Comparison of ENCODE assay signal across 20 cellular contexts in the genomic region with DNA sequence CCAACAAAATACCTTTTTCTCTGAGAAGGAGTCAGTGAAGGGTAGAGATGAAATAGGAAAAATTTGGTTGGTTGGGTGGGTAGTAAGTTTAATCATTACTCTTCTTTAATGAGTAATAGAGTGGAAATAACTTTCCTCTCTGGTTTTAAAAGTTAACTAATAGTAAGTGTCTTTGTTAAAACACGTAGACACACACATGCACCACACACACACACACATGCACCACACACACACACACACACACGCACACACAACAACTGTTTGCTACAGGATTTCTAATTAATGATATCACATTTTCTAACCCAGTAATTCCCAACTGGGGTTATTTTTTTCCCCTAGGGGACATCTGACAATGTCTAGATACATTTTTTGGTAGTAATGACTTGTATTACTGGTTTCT.
DNase-seq lines count a peak whose midpoint lies in the region; ATAC-seq, FAIRE-seq and TF ChIP-seq lines count a peak whose summit lies in the region.
"Had no signal": no experiment of that assay in that cellular context is flagged by ENCODE, and none has a peak within 500 bp of the region (broad histone marks: within the 10 kb centered on the region; RNA-seq: fewer than 3 reads in every experiment).

No MANE protein-coding gene starts in this region.

- H3K9me3 ChIP-seq in Karpas-422 (ENCODE audit: low read length) (no peaks in the 10 kb centered on the region), colonic mucosa (no peaks in the 10 kb centered on the region)
- H3K9me3 ChIP-seq: A549 had no signal

- H3K4me1 ChIP-seq in Karpas-422 (ENCODE audit: low read length) (peaks cover 60% of the 10 kb centered on the region), colonic mucosa (no peaks in the 10 kb centered on the region)
- H3K4me1 ChIP-seq: A549 had no signal

- H3K9ac ChIP-seq in Karpas-422 (ENCODE audit: low read length) (peak overlapping the region; percentile 71), colonic mucosa (ENCODE audit: low read depth in 2 of 2, low read length in 2 of 2) (no peak overlapping the region)

- no peaks in the 10 kb centered on the region for H3K79me2 ChIP-seq in Karpas-422 (ENCODE audit: low read length)

- ATAC-seq in HG02678 (IDR thresholded peaks at IDR 0.05; ENCODE audit: unreplicated experiment) (peak; percentile 19), esophagus mucosa (no peak)
- ATAC-seq: A549, T-cell had no signal

- H3K27me3 ChIP-seq in Karpas-422 (ENCODE audit: low read length) (no peaks in the 10 kb centered on the region), colonic mucosa (no peaks in the 10 kb centered on the region)

- peaks cover 8% of the 10 kb centered on the region for H3K9me3 Mint-ChIP-seq in nephron

- H3K4me2 ChIP-seq in Karpas-422 (ENCODE audit: low read depth, low read length, poor library complexity, severe bottlenecking): peak overlapping the region; percentile 82
- H3K4me2 ChIP-seq: A549 had no signal

- H3K36me3 ChIP-seq in Karpas-422 (ENCODE audit: insufficient read depth, low read length): no peaks in the 10 kb centered on the region
- no peaks in the 10 kb centered on the region for H3K36me3 ChIP-seq in colonic mucosa

- FAIRE-seq in GM18507 (lab: Jason Lieb, UNC): peak; percentile 91
- FAIRE-seq: A549, RCC 7860 had no signal

- H3K9me2 ChIP-seq in Karpas-422 (replicated peaks; ENCODE audit: insufficient read depth, low read length): no peaks in the 10 kb centered on the region

- H2AFZ ChIP-seq in Karpas-422 (ENCODE audit: low read length): peak overlapping the region; percentile 76

- H3K27ac Mint-ChIP-seq in nephron: peak overlapping the region; percentile 81 to 93 (median 89)
- H3K27ac Mint-ChIP-seq: T-cell had no signal

- no peak for DNase-seq in GM18507 (ENCODE audit: extremely low spot score, insufficient read length, low read depth)
- DNase-seq in Karpas-422: peak; percentile 56
- no peak for DNase-seq in colonic mucosa
- DNase-seq in foreskin fibroblast: no peak
- no peak for DNase-seq in HUDEP-2 (lab: John Stamatoyannopoulos, UW; ENCODE audit: unreplicated experiment in 76 of 76)
- DNase-seq: DMS153, H7, NCI-H1105 treated with DMSO at 0.1 percent for 48 hours, NCI-H1694 treated with DMSO at 0.1 percent for 48 hours, NCI-H2227 treated with DMSO at 0.1 percent for 48 hours, Right ventricle myocardium superior, T-cell had no signal

- peaks cover 13% of the 10 kb centered on the region for H3K4me1 Mint-ChIP-seq in nephron

- H3K27ac ChIP-seq in Karpas-422 (ENCODE audit: low read length): peak overlapping the region; percentile 98
- H3K27ac ChIP-seq in colonic mucosa: no peak overlapping the region
- H3K27ac ChIP-seq: A549, C4-2B, SK-N-MC had no signal

- H3K27me3 Mint-ChIP-seq in nephron (ENCODE audit: low read depth): no peaks in the 10 kb centered on the region
- H3K27me3 Mint-ChIP-seq: IgD-negative memory B cell, T-cell had no signal

- TF ChIP-seq CTCF in nephron (IDR thresholded peaks at IDR 0.05; ENCODE audit: unreplicated experiment in 3 of 3) (no peak), colonic mucosa (IDR thresholded peaks at IDR 0.05) (no peak), foreskin fibroblast (IDR thresholded peaks at IDR 0.05; ENCODE audit: low read depth, low read length) (no peak)

- no peaks in the 10 kb centered on the region for H3K36me3 Mint-ChIP-seq in nephron (ENCODE audit: low read depth)
- H3K36me3 Mint-ChIP-seq: T-cell had no signal

- H4K20me1 ChIP-seq in Karpas-422 (ENCODE audit: insufficient read depth, low read depth, low read length): no peaks in the 10 kb centered on the region

- no peak overlapping the region for H3K4me3 Mint-ChIP-seq in nephron
- H3K4me3 Mint-ChIP-seq: IgD-negative memory B cell, T-cell had no signal

- intact Hi-C loops in colonic mucosa (cut with DNase I): no loop called here

- H3K4me3 ChIP-seq in Karpas-422 (ENCODE audit: low read length) (peak overlapping the region; percentile 26), colonic mucosa (no peak overlapping the region), foreskin fibroblast (ENCODE audit: low read depth in 1 of 2, low read length in 2 of 2) (no peak overlapping the region)
- H3K4me3 ChIP-seq: A549, SK-N-MC had no signal
